Comparison of ENCODE assay signal across 15 cellular contexts in genomic region chr7:86668315-86668714, GRCh38. TPM values are rescaled to one million over a fixed set of nuclear protein-coding genes. Genes with fewer than 3 reads are reported as not detected.
A peak's percentile ranks its signal among the peaks of the same experiment; 100 is the strongest.
DNase-seq lines count a peak whose midpoint lies in the region; ATAC-seq and TF ChIP-seq lines count a peak whose summit lies in the region.
"Had no signal": no experiment of that assay in that cellular context is flagged by ENCODE, and none has a peak within 500 bp of the region (broad histone marks: within the 10 kb centered on the region; RNA-seq: fewer than 3 reads in every experiment).

No MANE protein-coding gene starts in this region.

- 14% methylated on average over 2 of the region's 3 CpGs for WGBS in HUES64
- 20 to 38% methylated on average over 2 to 3 of the region's 3 CpGs for WGBS in gastroesophageal sphincter (ENCODE audit: low coverage in 1 of 2), 2 donors

- H3K9ac ChIP-seq in HUES64 (ENCODE audit: low read depth, low read length), result no peak overlapping the region
- H3K9ac ChIP-seq: BLaER1 treated with 17β-estradiol and CSF1 and Interleukin-3, amounts not matched to agents 10 nM and 100 nM had no signal

- H3K36me3 ChIP-seq in HUES64 (ENCODE audit: insufficient read depth, low read length) (no peaks in the 10 kb centered on the region), gastroesophageal sphincter (no peaks in the 10 kb centered on the region)
- H3K36me3 ChIP-seq: BLaER1 treated with 17β-estradiol and CSF1 and Interleukin-3, amounts not matched to agents 10 nM and 100 nM had no signal

- TF ChIP-seq EP300 in gastroesophageal sphincter (IDR thresholded peaks at IDR 0.05), result no peak

- no peaks in the 10 kb centered on the region for H3K9me3 ChIP-seq in HUES64 (ENCODE audit: insufficient read depth, low read depth, low read length)
- H3K9me3 ChIP-seq in gastroesophageal sphincter, result no peaks in the 10 kb centered on the region
- H3K9me3 ChIP-seq: BLaER1 treated with 17β-estradiol and CSF1 and Interleukin-3, amounts not matched to agents 10 nM and 100 nM had no signal

- H3K27ac ChIP-seq in HUES64 (ENCODE audit: low read depth, low read length) (peak overlapping the region; percentile 11; the same call in 1 of the 2 replicates), cingulate gyrus (ENCODE audit: low read depth, low read length) (peak overlapping the region; percentile 87), layer of hippocampus (ENCODE audit: low read depth, low read length) (peak overlapping the region; percentile 96), temporal lobe (ENCODE audit: low read depth, low read length) (peak overlapping the region; percentile 99), gastroesophageal sphincter (no peak overlapping the region)
- H3K27ac ChIP-seq: BLaER1 treated with 17β-estradiol and CSF1 and Interleukin-3, amounts not matched to agents 10 nM and 100 nM had no signal

- no peak for DNase-seq in effector CD8-positive, alpha-beta T cell (lab: John Stamatoyannopoulos, UW)
- no peak for DNase-seq in SHP77 treated with DMSO at 0.1 percent for 48 hours (lab: John Stamatoyannopoulos, UW)
- DNase-seq: ACHN; CD4-positive, CD25-positive, alpha-beta regulatory T cell; DMS 273 treated with DMSO at 0.1 percent for 48 hours had no signal

- TF ChIP-seq POLR2A in gastroesophageal sphincter (IDR thresholded peaks at IDR 0.05), result no peak

- ATAC-seq in HG02973 (IDR thresholded peaks at IDR 0.05; ENCODE audit: unreplicated experiment), result no peak
- ATAC-seq in gastroesophageal sphincter, result no peak
- ATAC-seq: HCT116 had no signal

- H3K4me1 ChIP-seq in HUES64 (ENCODE audit: insufficient read depth, low read length), result peaks cover 16% of the 10 kb centered on the region
- no peaks in the 10 kb centered on the region for H3K4me1 ChIP-seq in gastroesophageal sphincter
- H3K4me1 ChIP-seq: BLaER1 treated with 17β-estradiol and CSF1 and Interleukin-3, amounts not matched to agents 10 nM and 100 nM had no signal

- TF ChIP-seq CTCF in gastroesophageal sphincter (IDR thresholded peaks at IDR 0.05), result no peak

- no peaks in the 10 kb centered on the region for H3K27me3 ChIP-seq in HUES64 (ENCODE audit: insufficient read depth, low read length)
- H3K27me3 ChIP-seq in layer of hippocampus (ENCODE audit: control insufficient read depth, insufficient read depth, low read length), result no peaks in the 10 kb centered on the region
- no peaks in the 10 kb centered on the region for H3K27me3 ChIP-seq in gastroesophageal sphincter
- H3K27me3 ChIP-seq: BLaER1 treated with 17β-estradiol and CSF1 and Interleukin-3, amounts not matched to agents 10 nM and 100 nM had no signal

- 0 out of 2 replicates have a peak overlapping the region, but pooled peaks have one; percentile 14 for H3K4me3 ChIP-seq in HUES64 (ENCODE audit: low read length)
- no peak overlapping the region for H3K4me3 ChIP-seq in gastroesophageal sphincter
- H3K4me3 ChIP-seq: BLaER1 treated with 17β-estradiol and CSF1 and Interleukin-3, amounts not matched to agents 10 nM and 100 nM had no signal

RNA-seq across cellular contexts. Expression of gene GRM3, which starts 24.6 kb away (rescaled TPM):
- polyA plus RNA-seq in HUES64 (2013, experiment 1 of 2), result 1.6 TPM
- 2.5 TPM for polyA plus RNA-seq in HUES64 (2013, experiment 2 of 2)
- total RNA-seq in temporal lobe, result 86.5 TPM
- not detected for total RNA-seq in gastroesophageal sphincter
- total RNA-seq: A172; CD4-positive, CD25-positive, alpha-beta regulatory T cell; Daoy had no signal
- polyA plus RNA-seq: CD4-positive, CD25-positive, alpha-beta regulatory T cell had no signal

Comparison
In these comparisons a context has a peak if more than half of its experiments do, and no peak if none do; other contexts are left out.
1. H3K27ac ChIP-seq: peak in HUES64 (single experiment), cingulate gyrus (single experiment), layer of hippocampus (single experiment) and temporal lobe (single experiment); none in gastroesophageal sphincter (0 of 4).
2. RNA of gene GRM3, which starts 24.6 kb away (total RNA-seq): 86.5 TPM in temporal lobe (single experiment); not detected in gastroesophageal sphincter; every median in the first group is over 10 times any median in the second.